9 cellular contexts compared by ENCODE assay signal in the genomic region with DNA sequence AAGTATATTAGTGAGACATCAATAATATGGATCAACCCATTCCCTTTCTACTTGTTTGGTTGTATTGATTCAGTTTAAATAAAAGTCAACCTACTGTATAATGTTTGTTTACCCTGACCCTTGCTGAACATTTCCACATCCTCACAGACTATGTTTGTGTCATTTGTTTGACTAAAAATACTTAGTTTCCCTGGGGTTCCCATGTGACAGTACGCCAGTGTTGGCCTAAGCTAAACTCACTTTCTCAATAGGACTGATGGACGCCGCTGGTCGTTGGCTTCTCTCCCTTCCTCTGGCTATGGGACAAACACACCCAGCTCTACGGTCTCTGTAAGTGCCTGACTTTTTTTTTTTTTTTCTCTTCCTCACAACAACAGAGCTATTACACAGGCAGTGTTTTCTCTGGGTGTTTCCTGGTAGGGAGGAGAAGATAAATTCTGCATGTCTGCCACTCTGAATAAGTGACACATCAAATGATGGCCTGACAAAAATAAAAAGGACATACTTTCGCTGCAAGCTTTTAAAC.
DNase-seq lines count a peak whose midpoint lies in the region; ATAC-seq and TF ChIP-seq lines count a peak whose summit lies in the region.
"Had no signal": no experiment of that assay in that cellular context is flagged by ENCODE, and none has a peak within 500 bp of the region (broad histone marks: within the 10 kb centered on the region; RNA-seq: fewer than 3 reads in every experiment).

No MANE protein-coding gene starts in this region.

- WGBS in heart right ventricle, 2 donors = 4 to 5% methylated on average over 6 of the region's 6 CpGs
- no CpG with 5 or more reads among the region's 6 CpGs for WGBS in trophoblast cell (ENCODE audit: extremely low coverage, insufficient coverage, insufficient read length)

- peaks cover 8% of the 10 kb centered on the region for H3K79me1 ChIP-seq in trophoblast cell (ENCODE audit: low read length)

- peak overlapping the region; percentile 85 for H4K91ac ChIP-seq in trophoblast cell (ENCODE audit: low read depth, low read length)

- no peak overlapping the region for H2AFZ ChIP-seq in trophoblast cell (ENCODE audit: insufficient read depth, low read length, poor library complexity)

- no peak overlapping the region for H3K18ac ChIP-seq in trophoblast cell (ENCODE audit: low read length)

- peak overlapping the region; percentile 83 for H2BK120ac ChIP-seq in trophoblast cell (ENCODE audit: insufficient read depth, low read length, poor library complexity)

- H3K9me3 ChIP-seq in ascending aorta (no peaks in the 10 kb centered on the region), heart right ventricle (no peaks in the 10 kb centered on the region), trophoblast cell (ENCODE audit: insufficient read depth, low read depth, low read length) (no peaks in the 10 kb centered on the region)

- no peak overlapping the region for H3K23ac ChIP-seq in trophoblast cell (ENCODE audit: low read length)

- peak overlapping the region; percentile 74 for H2AK5ac ChIP-seq in trophoblast cell (ENCODE audit: low read length)

- no peak overlapping the region for H3K9ac ChIP-seq in trophoblast cell (ENCODE audit: low read length)

- intact Hi-C loops in ascending aorta (cut with DNase I) = no loop called here
- intact Hi-C loops in heart right ventricle (cut with DNase I) = loop anchor here in 4 of 10 donors (5.0 to 10.0 kb wide), 4 partner anchors 33 to 93 kb away; no protein-coding TSS in a partner anchor

- H3K4ac ChIP-seq in trophoblast cell (ENCODE audit: low read depth, low read length) = no peak overlapping the region

- H3K4me1 ChIP-seq in ascending aorta (peaks cover 8 to 32% of the 10 kb centered on the region in 2 donors), heart right ventricle (peaks cover 12 to 71% (median 49%) of the 10 kb centered on the region in 9 donors), trophoblast cell (ENCODE audit: control insufficient read depth in 1 of 2, insufficient read depth in 2 of 2, low read length in 2 of 2) (peaks cover 6 to 8% of the 10 kb centered on the region in 2 experiments)

- H3K4me3 ChIP-seq in ascending aorta (peak overlapping the region; percentile 9 to 15), heart right ventricle (peak overlapping the region in 6 of 10 donors; percentile 6 to 36 (median 24)), trophoblast cell (ENCODE audit: low read depth, low read length) (no peak overlapping the region)
- H3K4me3 ChIP-seq: K562 had no signal

- H3K27me3 ChIP-seq in ascending aorta (no peaks in the 10 kb centered on the region), heart right ventricle (no peaks in the 10 kb centered on the region), trophoblast cell (ENCODE audit: insufficient read depth, low read length) (no peaks in the 10 kb centered on the region)

- H2BK12ac ChIP-seq in trophoblast cell (ENCODE audit: low read length) = peak overlapping the region; percentile 96

- peak overlapping the region; percentile 73 for H2BK5ac ChIP-seq in trophoblast cell (ENCODE audit: low read depth, low read length, poor library complexity)

- H3K14ac ChIP-seq in trophoblast cell (ENCODE audit: low read length) = peak overlapping the region; percentile 77

- no peak for TF ChIP-seq CTCF in ascending aorta (IDR thresholded peaks at IDR 0.05)
- no peak for TF ChIP-seq CTCF in heart right ventricle (IDR thresholded peaks at IDR 0.05)

- H3K27ac ChIP-seq in ascending aorta (peak overlapping the region; percentile 68 to 85), heart right ventricle (peak overlapping the region; percentile 51 to 83 (median 76)), trophoblast cell (ENCODE audit: low read depth, low read length) (no peak overlapping the region)

- no peaks in the 10 kb centered on the region for H3K79me2 ChIP-seq in trophoblast cell (ENCODE audit: control insufficient read depth, insufficient read depth, low read length, poor library complexity)

- peak in 8 of 14 donors; percentile 8 to 33 (median 18) for DNase-seq in C1 segment of cervical spinal cord (lab: John Stamatoyannopoulos, UW)
- DNase-seq in ascending aorta (ENCODE audit: low spot score in 2 of 2) = peak; percentile 38 to 86
- DNase-seq in heart right ventricle = peak; percentile 68 to 87
- no peak for DNase-seq in trophoblast cell
- DNase-seq in activated CD4-positive, alpha-beta T cell treated with anti-CD3 and anti-CD28 coated beads for 4 hours = no peak
- no peak for DNase-seq in NCI-H1105 treated with DMSO at 0.1 percent for 48 hours (lab: John Stamatoyannopoulos, UW)
- no peak for DNase-seq in SIG-M5 (lab: John Stamatoyannopoulos, UW)
- DNase-seq in stimulated activated CD4-positive, alpha-beta T cell treated with anti-CD3 and anti-CD28 coated beads, Interleukin-4, amount 100 ng/mL, for 1 hour = no peak

- no peak overlapping the region for H3K4me2 ChIP-seq in trophoblast cell (ENCODE audit: low read length)

- H4K12ac ChIP-seq in trophoblast cell (ENCODE audit: low read depth, low read length) = no peak overlapping the region

- no peak overlapping the region for H4K8ac ChIP-seq in trophoblast cell (ENCODE audit: low read depth, low read length)

- H3K36me3 ChIP-seq in ascending aorta = peaks cover 0 to under 1% of the 10 kb centered on the region in 2 donors
- peaks cover 0 to 11% (median 0%) of the 10 kb centered on the region in 9 donors for H3K36me3 ChIP-seq in heart right ventricle
- no peaks in the 10 kb centered on the region for H3K36me3 ChIP-seq in trophoblast cell (ENCODE audit: control insufficient read depth in 1 of 2, insufficient read depth in 2 of 2, low read length in 2 of 2)

- ATAC-seq in heart right ventricle = peak; percentile 96 to 98 (median 96)
- ATAC-seq: K562 had no signal

Comparison
In these comparisons a context has a peak if more than half of its experiments do, and no peak if none do; other contexts are left out.
1. DNase-seq: peak in C1 segment of cervical spinal cord (8 of 14), ascending aorta (2 of 2) and heart right ventricle (2 of 2); none in trophoblast cell (0 of 2), activated CD4-positive, alpha-beta T cell treated with anti-CD3 and anti-CD28 coated beads for 4 hours (0 of 2), NCI-H1105 treated with DMSO at 0.1 percent for 48 hours (single experiment), SIG-M5 (single experiment) and stimulated activated CD4-positive, alpha-beta T cell treated with anti-CD3 and anti-CD28 coated beads, Interleukin-4, amount 100 ng/mL, for 1 hour (single experiment).